ENCODE assay signal across 21 cellular contexts in the genomic region with DNA sequence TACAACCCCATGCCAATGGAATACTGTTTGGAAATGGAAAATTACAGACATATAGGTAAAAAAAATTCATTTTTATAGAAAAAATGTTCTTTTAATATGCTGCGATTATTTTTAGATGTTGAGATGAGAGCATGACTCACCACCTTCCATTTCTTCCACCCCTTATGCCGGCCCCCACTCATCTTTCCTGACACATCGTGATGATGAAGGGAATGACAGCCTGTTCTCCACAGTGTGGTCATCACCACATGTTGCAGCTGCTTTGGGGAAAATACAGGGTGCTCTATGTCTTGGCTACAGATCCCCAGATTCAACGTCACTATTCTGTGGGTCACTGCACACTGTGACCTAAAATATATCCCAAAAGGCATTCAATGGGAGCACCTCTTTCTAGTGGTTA.
DNase-seq lines count a peak whose midpoint lies in the region; ATAC-seq, FAIRE-seq and TF ChIP-seq lines count a peak whose summit lies in the region.
"Had no signal": no experiment of that assay in that cellular context is flagged by ENCODE, and none has a peak within 500 bp of the region (broad histone marks: within the 10 kb centered on the region; RNA-seq: fewer than 3 reads in every experiment).

No MANE protein-coding gene starts in this region.

- H3K27ac Mint-ChIP-seq in naive thymus-derived CD8-positive, alpha-beta T cell: no peak overlapping the region
- H3K27ac Mint-ChIP-seq: CD8-positive, alpha-beta T cell had no signal

- DNase-seq in H54 (ENCODE audit: insufficient read length, low spot score): no peak
- DNase-seq in MG63: peak; percentile 5
- peak; percentile 10 for DNase-seq in epithelial cell of esophagus (ENCODE audit: low read depth)
- DNase-seq in putamen (ENCODE audit: low spot score): peak; percentile 10
- DNase-seq in AG08395 (ENCODE audit: low spot score): no peak
- no peak for DNase-seq in naive thymus-derived CD8-positive, alpha-beta T cell
- no peak for DNase-seq in NOMO-1 (lab: John Stamatoyannopoulos, UW; ENCODE audit: unreplicated experiment in 2 of 2)
- DNase-seq: CD8-positive, alpha-beta T cell; DMS79; GDM1; GOT3; NCI-H1417 treated with DMSO at 0.1 percent for 48 hours; NCI-H2029; NCI-H2171 treated with DMSO at 0.1 percent for 48 hours; NCI-H748 treated with DMSO at 0.1 percent for 48 hours; SW 1271 had no signal

- H3K4me3 Mint-ChIP-seq in naive thymus-derived CD8-positive, alpha-beta T cell: no peak overlapping the region
- H3K4me3 Mint-ChIP-seq: CD8-positive, alpha-beta T cell had no signal

- no peaks in the 10 kb centered on the region for H3K4me1 Mint-ChIP-seq in naive thymus-derived CD8-positive, alpha-beta T cell

- no peak for TF ChIP-seq POLR2A in H54 (IDR thresholded peaks at IDR 0.05; ENCODE audit: low read depth, low read length)

- no peak overlapping the region for H3K4me3 ChIP-seq in MG63
- H3K4me3 ChIP-seq in epithelial cell of esophagus (ENCODE audit: low read length): no peak overlapping the region
- H3K4me3 ChIP-seq: BLaER1, SJCRH30 had no signal

- no peak for ATAC-seq in naive thymus-derived CD8-positive, alpha-beta T cell
- ATAC-seq: CD8-positive, alpha-beta T cell had no signal

- POLR2A ChIA-PET in naive thymus-derived CD8-positive, alpha-beta T cell (lab: Charles Lee): no interaction called here

- no peak for TF ChIP-seq CTCF in epithelial cell of esophagus (IDR thresholded peaks at IDR 0.05; ENCODE audit: insufficient read depth, low read depth, low read length, missing control alignments)

- no peaks in the 10 kb centered on the region for H3K27me3 ChIP-seq in MG63
- H3K27me3 ChIP-seq: BLaER1, SJCRH30 had no signal

- no peaks in the 10 kb centered on the region for H3K36me3 Mint-ChIP-seq in naive thymus-derived CD8-positive, alpha-beta T cell
- H3K36me3 Mint-ChIP-seq: CD8-positive, alpha-beta T cell had no signal

- H3K27me3 Mint-ChIP-seq in naive thymus-derived CD8-positive, alpha-beta T cell: no peaks in the 10 kb centered on the region

- FAIRE-seq in H54 (lab: Jason Lieb, UNC): peak; percentile 55
- FAIRE-seq: D721Med, GM12891, GM18507 had no signal

- peaks cover 12% of the 10 kb centered on the region for H3K36me3 ChIP-seq in MG63
- H3K36me3 ChIP-seq: BLaER1, SJCRH30 had no signal

- peaks cover 30% of the 10 kb centered on the region for H3K9me3 ChIP-seq in MG63
- H3K9me3 ChIP-seq: SJCRH30 had no signal

- peaks cover 10 to 39% (median 17%) of the 10 kb centered on the region in 9 donors for H3K9me3 Mint-ChIP-seq in naive thymus-derived CD8-positive, alpha-beta T cell

Comparison
In these comparisons a context has a peak if more than half of its experiments do, and no peak if none do; other contexts are left out.
1. DNase-seq: peak in MG63 (single experiment), epithelial cell of esophagus (single experiment) and putamen (single experiment); none in H54 (single experiment), AG08395 (single experiment), naive thymus-derived CD8-positive, alpha-beta T cell (0 of 10) and NOMO-1 (0 of 2).